In genomic region chr5:154276932-154277331, GRCh38 we compare ENCODE assay signal across 10 cellular contexts.
A peak's percentile ranks its signal among the peaks of the same experiment; 100 is the strongest.
DNase-seq lines count a peak whose midpoint lies in the region; ATAC-seq and TF ChIP-seq lines count a peak whose summit lies in the region.
"Had no signal": no experiment of that assay in that cellular context is flagged by ENCODE, and none has a peak within 500 bp of the region (broad histone marks: within the 10 kb centered on the region; RNA-seq: fewer than 3 reads in every experiment).

No MANE protein-coding gene starts in this region.

- H3K9me3 ChIP-seq in CD4-positive, CD25-positive, alpha-beta regulatory T cell (ENCODE audit: control insufficient read depth in 2 of 2, low read length in 2 of 2): no peaks in the 10 kb centered on the region
- H3K9me3 ChIP-seq in fibroblast of lung (ENCODE audit: control insufficient read depth, insufficient read depth, low read depth, low read length): no peaks in the 10 kb centered on the region

- no peaks in the 10 kb centered on the region for H3K27me3 ChIP-seq in CD4-positive, CD25-positive, alpha-beta regulatory T cell (ENCODE audit: control insufficient read depth, insufficient read depth, low read length)
- no peaks in the 10 kb centered on the region for H3K27me3 ChIP-seq in fibroblast of lung (ENCODE audit: control insufficient read depth, insufficient read depth, low read length)

- no peak for ATAC-seq in CD4-positive, CD25-positive, alpha-beta regulatory T cell (ENCODE audit: low read depth in 2 of 2)
- no peak for ATAC-seq in HG02623 (IDR thresholded peaks at IDR 0.05; ENCODE audit: unreplicated experiment)

- no peak overlapping the region for H3K27ac ChIP-seq in CD4-positive, CD25-positive, alpha-beta regulatory T cell (ENCODE audit: insufficient read depth, low read length, poor library complexity, severe bottlenecking)
- no peak overlapping the region for H3K27ac ChIP-seq in fibroblast of lung (ENCODE audit: insufficient read depth, low read length)

- H3K4me3 Mint-ChIP-seq in CD4-positive, CD25-positive, alpha-beta regulatory T cell: no peak overlapping the region
- no peak overlapping the region for H3K4me3 Mint-ChIP-seq in osteocyte (ENCODE audit: unreplicated experiment)

- H3K27ac Mint-ChIP-seq in CD4-positive, CD25-positive, alpha-beta regulatory T cell: peak overlapping the region in 2 of 3 donors; percentile 4 to 39
- peak overlapping the region; percentile 63 for H3K27ac Mint-ChIP-seq in osteocyte (ENCODE audit: unreplicated experiment)

- H3K36me3 Mint-ChIP-seq in CD4-positive, CD25-positive, alpha-beta regulatory T cell: peaks cover 9% of the 10 kb centered on the region
- peaks cover 3% of the 10 kb centered on the region for H3K36me3 Mint-ChIP-seq in osteocyte (ENCODE audit: unreplicated experiment)

- TF ChIP-seq CTCF in fibroblast of lung (conservative IDR thresholded peaks at IDR 0.05 in 1 of 2, IDR thresholded peaks at IDR 0.05 in 1 of 2; ENCODE audit: low read depth in 1 of 2, low read length in 2 of 2): no peak
- TF ChIP-seq CTCF in osteocyte (IDR thresholded peaks at IDR 0.05): no peak

- no peak overlapping the region for H3K9ac ChIP-seq in fibroblast of lung (ENCODE audit: insufficient read depth, low read length)

- H3K9me3 Mint-ChIP-seq in CD4-positive, CD25-positive, alpha-beta regulatory T cell: peaks cover 0 to 3% (median 0%) of the 10 kb centered on the region in 7 donors
- H3K9me3 Mint-ChIP-seq in osteocyte (ENCODE audit: unreplicated experiment): no peaks in the 10 kb centered on the region

- H3K27me3 Mint-ChIP-seq in CD4-positive, CD25-positive, alpha-beta regulatory T cell: no peaks in the 10 kb centered on the region
- H3K27me3 Mint-ChIP-seq in osteocyte (ENCODE audit: unreplicated experiment): no peaks in the 10 kb centered on the region

- no peaks in the 10 kb centered on the region for H3K79me2 ChIP-seq in fibroblast of lung (ENCODE audit: control insufficient read depth, insufficient read depth, low read length)

- H2AFZ ChIP-seq in fibroblast of lung (ENCODE audit: low read length): no peak overlapping the region

- peaks cover 22 to 68% (median 37%) of the 10 kb centered on the region in 4 donors for H3K4me1 Mint-ChIP-seq in CD4-positive, CD25-positive, alpha-beta regulatory T cell
- H3K4me1 Mint-ChIP-seq in osteocyte (ENCODE audit: unreplicated experiment): peaks cover 47% of the 10 kb centered on the region

- no peak for DNase-seq in CD4-positive, CD25-positive, alpha-beta regulatory T cell
- DNase-seq in SK-MEL-5 (ENCODE audit: low read depth, low spot score): peak; percentile 4
- peak; percentile 95 to 98 for DNase-seq in fibroblast of lung (ENCODE audit: low read depth in 2 of 2)
- no peak for DNase-seq in osteocyte (ENCODE audit: extremely low spot score, unreplicated experiment)
- no peak for DNase-seq in iPS-NIHi7 (ENCODE audit: extremely low spot score)
- DNase-seq in NCI-H526 (lab: John Stamatoyannopoulos, UW): no peak
- no peak for DNase-seq in globus pallidus (ENCODE audit: low spot score)
- DNase-seq: NCI-H1436, SW 1271 had no signal

- peaks cover 3% of the 10 kb centered on the region for H3K36me3 ChIP-seq in CD4-positive, CD25-positive, alpha-beta regulatory T cell (ENCODE audit: control insufficient read depth, insufficient read depth, low read length)
- no peaks in the 10 kb centered on the region for H3K36me3 ChIP-seq in fibroblast of lung (ENCODE audit: control insufficient read depth, insufficient read depth, low read length)

- H4K20me1 ChIP-seq in fibroblast of lung (ENCODE audit: control insufficient read depth, extremely low read depth, insufficient read depth, low read length): no peaks in the 10 kb centered on the region

- H3K4me3 ChIP-seq in CD4-positive, CD25-positive, alpha-beta regulatory T cell (ENCODE audit: low read depth, low read length): no peak overlapping the region
- no peak overlapping the region for H3K4me3 ChIP-seq in fibroblast of lung (replicated peaks in 1 of 4; ENCODE audit: control extremely low read depth in 1 of 4, insufficient read depth in 1 of 4, low read depth in 3 of 4, low read length in 4 of 4)

- H3K4me1 ChIP-seq in CD4-positive, CD25-positive, alpha-beta regulatory T cell (ENCODE audit: control insufficient read depth, insufficient read depth, low read length, poor library complexity, severe bottlenecking): peaks cover 19% of the 10 kb centered on the region
- peaks cover 10% of the 10 kb centered on the region for H3K4me1 ChIP-seq in fibroblast of lung (ENCODE audit: control insufficient read depth, extremely low read depth, insufficient read depth, low read length)

- in situ Hi-C loops in SK-MEL-5 (cut with HindIII; ENCODE audit: low pct_unique_long_range_greater_than_20kb, low sequenced_read_pairs): no loop called here

- peak overlapping the region; percentile 46 for H3K4me2 ChIP-seq in fibroblast of lung (ENCODE audit: extremely low read depth, insufficient read depth, low read length)

Comparison
In these comparisons a context has a peak if more than half of its experiments do, and no peak if none do; other contexts are left out.
1. DNase-seq: peak in SK-MEL-5 (single experiment) and fibroblast of lung (2 of 2); none in CD4-positive, CD25-positive, alpha-beta regulatory T cell (0 of 3), osteocyte (single experiment), iPS-NIHi7 (single experiment), NCI-H526 (0 of 2) and globus pallidus (single experiment).